1 cellular context compared by ENCODE assay signal in genomic region chr2:105313877-105314276, GRCh38.
TF ChIP-seq lines count a peak whose summit lies in the region.

No MANE protein-coding gene starts in this region.

TF ChIP-seq in HepG2, 621 proteins besides CTCF, POLR2A, EP300 and RAD21:
- TF ChIP-seq ZSCAN20 (CRISPR knock-in tag; IDR thresholded peaks at IDR 0.05; ENCODE audit: borderline replicate concordance) (no peak), RNF2 (conservative IDR thresholded peaks at IDR 0.05; ENCODE audit: low read depth) (no peak)
